ENCODE assay signal across 27 cellular contexts in genomic region chr16:50916040-50916439, GRCh38.
"Had no signal": no experiment of that assay in that cellular context is flagged by ENCODE, and none has a peak within 500 bp of the region (broad histone marks: within the 10 kb centered on the region; RNA-seq: fewer than 3 reads in every experiment).

No MANE protein-coding gene starts in this region.

- H3K4me3 ChIP-seq: adrenal gland, body of pancreas, coronary artery, esophagus muscularis mucosa, gastroesophageal sphincter, heart right ventricle, hepatocyte had no signal

- H3K36me3 ChIP-seq: adrenal gland, esophagus muscularis mucosa, gastroesophageal sphincter, heart right ventricle had no signal

- H3K27me3 ChIP-seq: adrenal gland, body of pancreas had no signal

- DNase-seq: activated CD4-positive, alpha-beta memory T cell treated with anti-CD3 and anti-CD28 coated beads for 36 hours; activated CD4-positive, alpha-beta T cell treated with anti-CD3 and anti-CD28 coated beads for 36 hours; activated CD4-positive, alpha-beta T cell treated with anti-CD3 and anti-CD28 coated beads, Interleukin-2, amount 10 ng/mL, durations not matched to agents 24 days and 14 days; activated CD4-positive, CD25-positive, alpha-beta regulatory T cell; activated CD4-positive, CD25-positive, alpha-beta regulatory T cell treated with anti-CD3 and anti-CD28 coated beads, Interleukin-2, amount 50 U/mL, for 72 hours; activated CD8-positive, alpha-beta memory T cell treated with anti-CD3 and anti-CD28 coated beads, Interleukin-2, amount 10 ng/mL, durations not matched to agents 7 days and 5 days; activated CD8-positive, alpha-beta memory T cell treated with anti-CD3 and anti-CD28 coated beads, Interleukin-2, amount 50 U/mL, for 4 hours; activated CD8-positive, alpha-beta T cell treated with anti-CD3 and anti-CD28 coated beads, Interleukin-2, amount 10 ng/mL, durations not matched to agents 7 days and 5 days; activated effector memory CD4-positive, alpha-beta T cell treated with anti-CD3 and anti-CD28 coated beads, Interleukin-2, amount 50 U/mL, for 16 hours; activated naive CD4-positive, alpha-beta T cell treated with anti-CD3 and anti-CD28 coated beads for 36 hours; activated naive CD8-positive, alpha-beta T cell treated with anti-CD3 and anti-CD28 coated beads for 36 hours; activated naive CD8-positive, alpha-beta T cell treated with anti-CD3 and anti-CD28 coated beads, Interleukin-2, amount 50 U/mL, for 24 hours; activated T-cell treated with anti-CD3 and anti-CD28 coated beads, Interleukin-2, amount 50 U/mL, for 1 hour; activated T-cell treated with anti-CD3 and anti-CD28 coated beads, Interleukin-2, amount 50 U/mL, for 48 hours; adrenal gland; amygdala; aorta; body of pancreas; effector CD4-positive, alpha-beta T cell; effector memory CD8-positive, alpha-beta T cell; foreskin melanocyte; heart right ventricle; T-helper 2 cell had no signal

- ATAC-seq: activated CD4-positive, alpha-beta T cell treated with anti-CD3 and anti-CD28 coated beads for 36 hours; activated CD8-positive, alpha-beta memory T cell treated with anti-CD3 and anti-CD28 coated beads, Interleukin-2, amount 10 ng/mL, durations not matched to agents 7 days and 5 days; activated CD8-positive, alpha-beta T cell treated with anti-CD3 and anti-CD28 coated beads, Interleukin-2, amount 10 ng/mL, durations not matched to agents 7 days and 5 days; activated naive CD8-positive, alpha-beta T cell treated with anti-CD3 and anti-CD28 coated beads, Interleukin-2, amount 50 U/mL, for 24 hours; body of pancreas; effector memory CD8-positive, alpha-beta T cell; gastroesophageal sphincter; heart right ventricle had no signal
